In the genomic region with DNA sequence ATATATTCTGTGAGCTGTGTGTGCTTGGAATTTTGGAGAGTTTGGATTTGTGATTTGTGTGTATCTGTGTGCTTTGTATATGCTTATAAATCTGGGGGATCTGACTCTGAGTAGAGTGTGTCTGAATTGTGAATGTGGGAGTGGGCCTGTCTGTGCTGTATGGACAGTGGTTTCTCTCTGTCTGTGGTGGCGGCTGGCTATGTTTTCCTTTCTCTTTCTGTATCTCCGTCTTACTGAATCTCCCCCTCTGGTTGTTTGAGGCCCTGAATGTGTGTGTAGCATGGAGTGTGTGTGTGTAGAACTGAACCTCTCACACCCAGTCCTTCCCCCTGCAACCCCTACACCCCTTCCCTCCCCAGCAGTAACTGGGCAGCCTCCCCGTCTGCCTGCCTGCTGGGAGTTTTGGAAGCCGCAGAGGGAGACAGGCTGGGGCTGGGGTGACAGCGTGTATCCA, we compare ENCODE assay signal across 8 cellular contexts. TPM values are rescaled to one million over a fixed set of nuclear protein-coding genes. Genes with fewer than 3 reads are reported as not detected.
A peak's percentile ranks its signal among the peaks of the same experiment; 100 is the strongest.
DNase-seq lines count a peak whose midpoint lies in the region; ATAC-seq, FAIRE-seq and TF ChIP-seq lines count a peak whose summit lies in the region.

No MANE protein-coding gene starts in this region.

- H3K27ac ChIP-seq in CD4-positive, alpha-beta T cell (ENCODE audit: low read depth, low read length) = peak overlapping the region; percentile 38
- H3K27ac ChIP-seq in PC-9 = peak overlapping the region; percentile 37; the same call in 1 of the 2 replicates
- H3K27ac ChIP-seq in left ventricle myocardium inferior (replicated peaks) = peak overlapping the region; percentile 91

- no peak for FAIRE-seq in RCC 7860 (lab: Jason Lieb, UNC)

- peaks cover 87% of the 10 kb centered on the region for H3K79me2 ChIP-seq in PC-9 (ENCODE audit: low read depth)

- H2AFZ ChIP-seq in PC-9 = no peak overlapping the region

- H3K4me1 ChIP-seq in PC-9 (replicated peaks; ENCODE audit: insufficient read depth) = peaks cover 54% of the 10 kb centered on the region
- H3K4me1 ChIP-seq in left ventricle myocardium inferior = peaks cover 99% of the 10 kb centered on the region

- no peak for TF ChIP-seq CTCF in CD4-positive, alpha-beta T cell (IDR thresholded peaks at IDR 0.05)
- no peak for TF ChIP-seq CTCF in PC-9 (conservative IDR thresholded peaks at IDR 0.05)
- no peak for TF ChIP-seq CTCF in left ventricle myocardium inferior (IDR thresholded peaks at IDR 0.05; ENCODE audit: borderline replicate concordance)

- H3K9me3 ChIP-seq in CD4-positive, alpha-beta T cell (ENCODE audit: control insufficient read depth, low read length) = no peaks in the 10 kb centered on the region
- H3K9me3 ChIP-seq in PC-9 (ENCODE audit: insufficient read depth, low read depth) (no peaks in the 10 kb centered on the region), left ventricle myocardium inferior (replicated peaks) (no peaks in the 10 kb centered on the region)

- H3K4me3 ChIP-seq in PC-9 (no peak overlapping the region), left ventricle myocardium inferior (peak overlapping the region; percentile 90)

- intact Hi-C loops in CD4-positive, alpha-beta T cell (cut with DNase I, micrococcal nuclease) = no loop called here
- intact Hi-C loops in PC-9 (cut with micrococcal nuclease; ENCODE audit: unreplicated experiment) (no loop called here), left ventricle myocardium inferior (cut with micrococcal nuclease) (no loop called here)

- H3K4me3 Mint-ChIP-seq in CD4-positive, alpha-beta T cell = no peak overlapping the region

- H3K9me3 Mint-ChIP-seq in CD4-positive, alpha-beta T cell = no peaks in the 10 kb centered on the region

- H3K27me3 Mint-ChIP-seq in CD4-positive, alpha-beta T cell = peaks cover 61% of the 10 kb centered on the region

- no peaks in the 10 kb centered on the region for H3K36me3 Mint-ChIP-seq in CD4-positive, alpha-beta T cell (ENCODE audit: low read depth)

- H3K36me3 ChIP-seq in PC-9 (ENCODE audit: low read depth) (0 out of 2 replicates have a peak, but pooled peaks cover 3% of the 10 kb centered on the region), left ventricle myocardium inferior (no peaks in the 10 kb centered on the region)

- H3F3A ChIP-seq in PC-9 (ENCODE audit: insufficient read depth, low read depth) = peaks cover 26% of the 10 kb centered on the region

- no peak overlapping the region for H3K27ac Mint-ChIP-seq in CD4-positive, alpha-beta T cell

- peaks cover 45% of the 10 kb centered on the region for H4K20me1 ChIP-seq in PC-9 (ENCODE audit: insufficient read depth)

- no peak for ATAC-seq in CD4-positive, alpha-beta T cell (ENCODE audit: poor library complexity)
- ATAC-seq in GM21576 (IDR thresholded peaks at IDR 0.05; ENCODE audit: unreplicated experiment) (peak; percentile 29), HG03045 (IDR thresholded peaks at IDR 0.05; ENCODE audit: unreplicated experiment) (no peak)
- peak; percentile 17 for ATAC-seq in stimulated activated naive CD8-positive, alpha-beta T cell treated with anti-CD3 and anti-CD28 coated beads, Interleukin-15, Interleukin-2, amounts not matched to agents 100 U/mL and 50 U/mL, for 24 hours

- DNase-seq in CD4-positive, alpha-beta T cell = no peak
- DNase-seq in PC-9 (no peak), left ventricle myocardium inferior (peak; percentile 14), RCC 7860 (ENCODE audit: low spot score) (no peak)
- DNase-seq in stimulated activated naive CD8-positive, alpha-beta T cell treated with anti-CD3 and anti-CD28 coated beads, Interleukin-15, Interleukin-2, amounts not matched to agents 100 U/mL and 50 U/mL, for 24 hours = no peak
- no peak for DNase-seq in central memory CD4-positive, alpha-beta T cell

- no peaks in the 10 kb centered on the region for H3K9me2 ChIP-seq in PC-9 (ENCODE audit: insufficient read depth)

- no TSS peak for BruUV-seq in PC-9 (replicated peaks; lab: Mats Ljungman, UMichigan)

- peaks cover 26% of the 10 kb centered on the region for H3K4me1 Mint-ChIP-seq in CD4-positive, alpha-beta T cell (ENCODE audit: low read depth)

- CTCF ChIA-PET in CD4-positive, alpha-beta T cell (lab: Charles Lee) = no interaction called here
- CTCF ChIA-PET in PC-9 (lab: Charles Lee) = no interaction called here

- POLR2A ChIA-PET in CD4-positive, alpha-beta T cell (lab: Charles Lee) = no interaction called here
- POLR2A ChIA-PET in PC-9 (lab: Charles Lee; ENCODE audit: unreplicated experiment) = interaction anchor here (0.6 kb wide), 1 partner anchor 15 kb away, joined by 4 read pairs; no protein-coding TSS in a partner anchor

- peak overlapping the region; percentile 97 for H3K4me2 ChIP-seq in PC-9

- peaks cover 60% of the 10 kb centered on the region for H3K27me3 ChIP-seq in CD4-positive, alpha-beta T cell (ENCODE audit: control insufficient read depth, insufficient read depth, low read length)
- H3K27me3 ChIP-seq in PC-9 (ENCODE audit: insufficient read depth, low read depth) (no peaks in the 10 kb centered on the region), left ventricle myocardium inferior (ENCODE audit: low read depth) (no peaks in the 10 kb centered on the region)

RNA-seq across cellular contexts. Expression of a gene that starts 4.7 kb away (rescaled TPM):
- 1 to 10 TPM; 1.9 to 2.7 TPM for total RNA-seq in CD4-positive, alpha-beta T cell
- total RNA-seq in PC-9 (2021) (59.9 and 68.2 TPM in 2 replicates), left ventricle myocardium inferior (56.9 TPM)

Comparison
In these comparisons a context has a peak if more than half of its experiments do, and no peak if none do; other contexts are left out.
1. ATAC-seq: peak in GM21576 (single experiment) and stimulated activated naive CD8-positive, alpha-beta T cell treated with anti-CD3 and anti-CD28 coated beads, Interleukin-15, Interleukin-2, amounts not matched to agents 100 U/mL and 50 U/mL, for 24 hours (single experiment); none in CD4-positive, alpha-beta T cell (single experiment) and HG03045 (single experiment).
2. H3K27ac ChIP-seq: peak in every context shown above with its lines; median percentile 91 in left ventricle myocardium inferior; 38 in CD4-positive, alpha-beta T cell; 37 in PC-9.
3. RNA of a gene that starts 4.7 kb away (total RNA-seq): 59.9 to 68.2 TPM in PC-9 and 56.9 TPM in left ventricle myocardium inferior (single experiment); 1.9 to 2.7 TPM in CD4-positive, alpha-beta T cell; every median in the first group is over 10 times any median in the second.